In the genomic region with DNA sequence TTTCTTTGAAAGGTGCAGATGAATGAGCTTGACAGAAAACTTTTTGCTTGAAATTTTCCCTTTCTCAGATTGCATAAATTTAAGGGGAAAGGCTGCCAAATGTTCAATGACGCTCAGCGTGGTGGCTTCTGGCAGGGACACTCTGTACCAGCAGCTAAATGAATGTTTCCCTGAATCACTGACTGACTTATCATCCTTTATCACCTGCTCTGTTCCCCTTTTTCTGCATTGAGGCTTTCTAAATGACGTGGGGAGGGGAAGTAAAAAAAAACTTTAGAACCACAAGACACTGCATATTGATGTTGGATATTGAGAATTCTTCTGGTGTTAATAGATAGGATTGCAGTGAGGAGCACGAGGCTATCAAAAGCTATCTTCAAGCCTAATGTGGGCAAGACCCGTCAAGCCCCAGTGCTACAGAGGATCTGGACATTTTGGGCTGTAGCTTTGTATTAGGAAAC, we compare ENCODE assay signal across 8 cellular contexts. TPM values are rescaled to one million over a fixed set of nuclear protein-coding genes. Genes with fewer than 3 reads are reported as not detected.
DNase-seq lines count a peak whose midpoint lies in the region; ATAC-seq, FAIRE-seq and TF ChIP-seq lines count a peak whose summit lies in the region.

No MANE protein-coding gene starts in this region.

- in situ Hi-C loops in KBM-7 (cut with MboI; ENCODE audit: low pct_unique_long_range_greater_than_20kb, low sequenced_read_pairs), result no loop called here

- TF ChIP-seq POLR2A in GM12891 (IDR thresholded peaks at IDR 0.05; ENCODE audit: low read depth, low read length), result no peak

- DNase-seq in GM12891 (ENCODE audit: insufficient read length, low spot score), result no peak
- DNase-seq in KBM-7, result peak; percentile 71
- DNase-seq in left cardiac atrium, result peak; percentile 35
- no peak for DNase-seq in NCI-H748 (lab: John Stamatoyannopoulos, UW; ENCODE audit: unreplicated experiment)
- DNase-seq in kidney tubule cell (ENCODE audit: low spot score), result no peak
- no peak for DNase-seq in NCI-H187 (lab: John Stamatoyannopoulos, UW)
- DNase-seq in NCI-H2029 (lab: John Stamatoyannopoulos, UW), result no peak

- ATAC-seq in GM21381 (IDR thresholded peaks at IDR 0.05; ENCODE audit: unreplicated experiment) (peak; percentile 56), left cardiac atrium (peak; percentile 70 to 77)

- intact Hi-C loops in left cardiac atrium (cut with DNase I), result loop anchor here in 1 of 2 donors (5.0 kb wide), 1 partner anchor 410 kb away; no protein-coding TSS in a partner anchor

- FAIRE-seq in GM12891 (lab: Jason Lieb, UNC), result peak; percentile 91

TF ChIP-seq in GM12891, 5 proteins besides CTCF, POLR2A, EP300 and RAD21:
- TF ChIP-seq TAF1 (IDR thresholded peaks at IDR 0.05; ENCODE audit: low read depth, low read length) (no peak), SPI1 (IDR thresholded peaks at IDR 0.05; ENCODE audit: low read depth, low read length) (peak; percentile 97), PAX5 (IDR thresholded peaks at IDR 0.05; ENCODE audit: insufficient read depth, low read length, severe bottlenecking) (no peak), POLR2AphosphoS5 (IDR thresholded peaks at IDR 0.05; ENCODE audit: low read depth, low read length) (no peak), POU2F2 (IDR thresholded peaks at IDR 0.05; ENCODE audit: low read depth, low read length) (peak; percentile 87)

RNA-seq across cellular contexts. Expression of a gene that starts 46.9 kb away (rescaled TPM):
- 0.41 TPM for polyA plus RNA-seq in GM12891 (2012; ENCODE audit: low read depth, missing spikeins)
- total RNA-seq in left cardiac atrium, result 1 to 10 TPM; 5.7 to 6.9 TPM

Comparison
In these comparisons a context has a peak if more than half of its experiments do, and no peak if none do; other contexts are left out.
1. DNase-seq: peak in KBM-7 (single experiment) and left cardiac atrium (single experiment); none in GM12891 (single experiment), NCI-H748 (single experiment), kidney tubule cell (single experiment), NCI-H187 (0 of 2) and NCI-H2029 (single experiment).